2 cellular contexts compared by ENCODE assay signal in the genomic region with DNA sequence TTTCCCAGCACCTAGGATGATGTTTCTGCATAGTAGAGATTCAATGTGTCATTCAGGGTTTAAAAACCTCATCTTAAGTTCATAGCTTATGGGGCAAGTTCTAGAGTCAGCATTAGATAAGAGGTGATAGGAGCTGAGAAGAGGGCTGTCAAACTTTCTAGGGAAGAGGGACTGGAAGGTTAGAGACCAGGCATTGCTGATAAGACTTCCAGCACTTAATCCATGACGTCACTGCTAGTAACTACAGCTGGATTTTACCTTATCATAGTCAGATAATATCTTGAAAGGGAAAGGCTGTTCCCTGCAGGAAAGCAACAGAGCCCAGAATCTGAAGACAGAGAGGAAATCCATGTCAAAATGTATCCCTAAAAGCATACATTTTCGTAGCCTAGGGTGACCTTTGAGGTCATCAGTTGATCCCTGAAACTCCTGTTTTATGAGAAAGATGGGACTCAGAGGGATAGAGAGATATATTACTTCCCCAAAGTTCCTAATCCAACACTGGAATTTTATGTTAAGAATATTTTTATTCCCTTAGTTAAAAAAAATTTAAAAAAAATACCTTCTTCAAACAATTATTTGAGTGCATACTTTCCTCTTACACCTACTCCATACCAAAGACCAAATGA.
A peak's percentile ranks its signal among the peaks of the same experiment; 100 is the strongest.
TF ChIP-seq lines count a peak whose summit lies in the region.

No MANE protein-coding gene starts in this region.

TF ChIP-seq in HEK293, 187 proteins besides CTCF, POLR2A, EP300 and RAD21:
- TF ChIP-seq ATF2 (tag by site-specific recombination; IDR thresholded peaks at IDR 0.05; ENCODE audit: low read depth) (peak; percentile 97), ZNF140 (tag by site-specific recombination; IDR thresholded peaks at IDR 0.05) (no peak), ZBTB21 (tag by site-specific recombination; IDR thresholded peaks at IDR 0.05) (peak; percentile 80), GFI1B (tag by site-specific recombination; IDR thresholded peaks at IDR 0.05) (no peak), KLF16 (tag by site-specific recombination; IDR thresholded peaks at IDR 0.05) (0 out of 2 replicates have a peak, but pooled peaks have one; percentile 9), GLIS1 (tag by site-specific recombination; IDR thresholded peaks at IDR 0.05) (no peak), ZXDB (tag by site-specific recombination; IDR thresholded peaks at IDR 0.05) (0 out of 2 replicates have a peak, but pooled peaks have one; percentile 32), ZNF121 (tag by site-specific recombination; IDR thresholded peaks at IDR 0.05) (no peak), ZNF629 (tag by site-specific recombination; IDR thresholded peaks at IDR 0.05) (peak; percentile 88), TSHZ1 (tag by site-specific recombination; IDR thresholded peaks at IDR 0.05; ENCODE audit: borderline replicate concordance) (no peak), HOXD13 (CRISPR knock-in tag; IDR thresholded peaks at IDR 0.05; ENCODE audit: borderline replicate concordance) (no peak), ZBTB48 (tag by site-specific recombination; IDR thresholded peaks at IDR 0.05) (0 out of 2 replicates have a peak, but pooled peaks have one; percentile 37), ZNF768 (tag by site-specific recombination; IDR thresholded peaks at IDR 0.05) (no peak), ZNF596 (tag by site-specific recombination; IDR thresholded peaks at IDR 0.05) (no peak), ZNF155 (tag by site-specific recombination; IDR thresholded peaks at IDR 0.05) (no peak)
- TF ChIP-seq, protein P1, sequence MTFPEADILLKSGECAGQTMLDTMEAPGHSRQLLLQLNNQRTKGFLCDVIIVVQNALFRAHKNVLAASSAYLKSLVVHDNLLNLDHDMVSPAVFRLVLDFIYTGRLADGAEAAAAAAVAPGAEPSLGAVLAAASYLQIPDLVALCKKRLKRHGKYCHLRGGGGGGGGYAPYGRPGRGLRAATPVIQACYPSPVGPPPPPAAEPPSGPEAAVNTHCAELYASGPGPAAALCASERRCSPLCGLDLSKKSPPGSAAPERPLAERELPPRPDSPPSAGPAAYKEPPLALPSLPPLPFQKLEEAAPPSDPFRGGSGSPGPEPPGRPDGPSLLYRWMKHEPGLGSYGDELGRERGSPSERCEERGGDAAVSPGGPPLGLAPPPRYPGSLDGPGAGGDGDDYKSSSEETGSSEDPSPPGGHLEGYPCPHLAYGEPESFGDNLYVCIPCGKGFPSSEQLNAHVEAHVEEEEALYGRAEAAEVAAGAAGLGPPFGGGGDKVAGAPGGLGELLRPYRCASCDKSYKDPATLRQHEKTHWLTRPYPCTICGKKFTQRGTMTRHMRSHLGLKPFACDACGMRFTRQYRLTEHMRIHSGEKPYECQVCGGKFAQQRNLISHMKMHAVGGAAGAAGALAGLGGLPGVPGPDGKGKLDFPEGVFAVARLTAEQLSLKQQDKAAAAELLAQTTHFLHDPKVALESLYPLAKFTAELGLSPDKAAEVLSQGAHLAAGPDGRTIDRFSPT (tag by site-specific recombination; IDR thresholded peaks at IDR 0.05), result 0 out of 2 replicates have a peak, but pooled peaks have one; percentile 28

TF ChIP-seq in K562, 482 proteins besides CTCF, POLR2A, EP300 and RAD21 (continues in another document):
- TF ChIP-seq ZNF24 (IDR thresholded peaks at IDR 0.05), result no peak; the same call in 1 of the 2 replicates
- no peak for TF ChIP-seq SIN3B (IDR thresholded peaks at IDR 0.05; ENCODE audit: low read depth)
- no peak for TF ChIP-seq ZSCAN29 (IDR thresholded peaks at IDR 0.05)
- TF ChIP-seq SRSF1 (IDR thresholded peaks at IDR 0.05; ENCODE audit: low read depth, low read length), result no peak
- TF ChIP-seq, protein P2, sequence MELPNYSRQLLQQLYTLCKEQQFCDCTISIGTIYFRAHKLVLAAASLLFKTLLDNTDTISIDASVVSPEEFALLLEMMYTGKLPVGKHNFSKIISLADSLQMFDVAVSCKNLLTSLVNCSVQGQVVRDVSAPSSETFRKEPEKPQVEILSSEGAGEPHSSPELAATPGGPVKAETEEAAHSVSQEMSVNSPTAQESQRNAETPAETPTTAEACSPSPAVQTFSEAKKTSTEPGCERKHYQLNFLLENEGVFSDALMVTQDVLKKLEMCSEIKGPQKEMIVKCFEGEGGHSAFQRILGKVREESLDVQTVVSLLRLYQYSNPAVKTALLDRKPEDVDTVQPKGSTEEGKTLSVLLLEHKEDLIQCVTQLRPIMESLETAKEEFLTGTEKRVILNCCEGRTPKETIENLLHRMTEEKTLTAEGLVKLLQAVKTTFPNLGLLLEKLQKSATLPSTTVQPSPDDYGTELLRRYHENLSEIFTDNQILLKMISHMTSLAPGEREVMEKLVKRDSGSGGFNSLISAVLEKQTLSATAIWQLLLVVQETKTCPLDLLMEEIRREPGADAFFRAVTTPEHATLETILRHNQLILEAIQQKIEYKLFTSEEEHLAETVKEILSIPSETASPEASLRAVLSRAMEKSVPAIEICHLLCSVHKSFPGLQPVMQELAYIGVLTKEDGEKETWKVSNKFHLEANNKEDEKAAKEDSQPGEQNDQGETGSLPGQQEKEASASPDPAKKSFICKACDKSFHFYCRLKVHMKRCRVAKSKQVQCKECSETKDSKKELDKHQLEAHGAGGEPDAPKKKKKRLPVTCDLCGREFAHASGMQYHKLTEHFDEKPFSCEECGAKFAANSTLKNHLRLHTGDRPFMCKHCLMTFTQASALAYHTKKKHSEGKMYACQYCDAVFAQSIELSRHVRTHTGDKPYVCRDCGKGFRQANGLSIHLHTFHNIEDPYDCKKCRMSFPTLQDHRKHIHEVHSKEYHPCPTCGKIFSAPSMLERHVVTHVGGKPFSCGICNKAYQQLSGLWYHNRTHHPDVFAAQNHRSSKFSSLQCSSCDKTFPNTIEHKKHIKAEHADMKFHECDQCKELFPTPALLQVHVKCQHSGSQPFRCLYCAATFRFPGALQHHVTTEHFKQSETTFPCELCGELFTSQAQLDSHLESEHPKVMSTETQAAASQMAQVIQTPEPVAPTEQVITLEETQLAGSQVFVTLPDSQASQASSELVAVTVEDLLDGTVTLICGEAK (IDR thresholded peaks at IDR 0.05), result no peak
- TF ChIP-seq, protein P2 (CRISPR knock-in tag; IDR thresholded peaks at IDR 0.05), result no peak
- TF ChIP-seq, protein P3, sequence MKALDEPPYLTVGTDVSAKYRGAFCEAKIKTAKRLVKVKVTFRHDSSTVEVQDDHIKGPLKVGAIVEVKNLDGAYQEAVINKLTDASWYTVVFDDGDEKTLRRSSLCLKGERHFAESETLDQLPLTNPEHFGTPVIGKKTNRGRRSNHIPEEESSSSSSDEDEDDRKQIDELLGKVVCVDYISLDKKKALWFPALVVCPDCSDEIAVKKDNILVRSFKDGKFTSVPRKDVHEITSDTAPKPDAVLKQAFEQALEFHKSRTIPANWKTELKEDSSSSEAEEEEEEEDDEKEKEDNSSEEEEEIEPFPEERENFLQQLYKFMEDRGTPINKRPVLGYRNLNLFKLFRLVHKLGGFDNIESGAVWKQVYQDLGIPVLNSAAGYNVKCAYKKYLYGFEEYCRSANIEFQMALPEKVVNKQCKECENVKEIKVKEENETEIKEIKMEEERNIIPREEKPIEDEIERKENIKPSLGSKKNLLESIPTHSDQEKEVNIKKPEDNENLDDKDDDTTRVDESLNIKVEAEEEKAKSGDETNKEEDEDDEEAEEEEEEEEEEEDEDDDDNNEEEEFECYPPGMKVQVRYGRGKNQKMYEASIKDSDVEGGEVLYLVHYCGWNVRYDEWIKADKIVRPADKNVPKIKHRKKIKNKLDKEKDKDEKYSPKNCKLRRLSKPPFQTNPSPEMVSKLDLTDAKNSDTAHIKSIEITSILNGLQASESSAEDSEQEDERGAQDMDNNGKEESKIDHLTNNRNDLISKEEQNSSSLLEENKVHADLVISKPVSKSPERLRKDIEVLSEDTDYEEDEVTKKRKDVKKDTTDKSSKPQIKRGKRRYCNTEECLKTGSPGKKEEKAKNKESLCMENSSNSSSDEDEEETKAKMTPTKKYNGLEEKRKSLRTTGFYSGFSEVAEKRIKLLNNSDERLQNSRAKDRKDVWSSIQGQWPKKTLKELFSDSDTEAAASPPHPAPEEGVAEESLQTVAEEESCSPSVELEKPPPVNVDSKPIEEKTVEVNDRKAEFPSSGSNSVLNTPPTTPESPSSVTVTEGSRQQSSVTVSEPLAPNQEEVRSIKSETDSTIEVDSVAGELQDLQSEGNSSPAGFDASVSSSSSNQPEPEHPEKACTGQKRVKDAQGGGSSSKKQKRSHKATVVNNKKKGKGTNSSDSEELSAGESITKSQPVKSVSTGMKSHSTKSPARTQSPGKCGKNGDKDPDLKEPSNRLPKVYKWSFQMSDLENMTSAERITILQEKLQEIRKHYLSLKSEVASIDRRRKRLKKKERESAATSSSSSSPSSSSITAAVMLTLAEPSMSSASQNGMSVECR (CRISPR knock-in tag; IDR thresholded peaks at IDR 0.05), result no peak
- no peak for TF ChIP-seq ATF2 (CRISPR knock-in tag; IDR thresholded peaks at IDR 0.05)
- TF ChIP-seq KAT8 (IDR thresholded peaks at IDR 0.05; ENCODE audit: low read depth), result no peak
- peak in 1 of 2 experiments; percentile 70; a peak in 2 of 4 replicates for TF ChIP-seq ZNF318 (IDR thresholded peaks at IDR 0.05; ENCODE audit: borderline replicate concordance in 1 of 2, low read depth in 1 of 2)
- TF ChIP-seq ZNF217 (CRISPR knock-in tag; IDR thresholded peaks at IDR 0.05), result no peak
- no peak for TF ChIP-seq RFX7 (CRISPR knock-in tag; IDR thresholded peaks at IDR 0.05)
- TF ChIP-seq DDX20 (tag; IDR thresholded peaks at IDR 0.05; ENCODE audit: low read depth), result no peak
